In genomic region chr3:23944007-23944760, GRCh38 we compare ENCODE assay signal across 7 cellular contexts. TPM values are rescaled to one million over a fixed set of nuclear protein-coding genes. Genes with fewer than 3 reads are reported as not detected.
DNase-seq lines count a peak whose midpoint lies in the region; ATAC-seq, FAIRE-seq and TF ChIP-seq lines count a peak whose summit lies in the region.

No MANE protein-coding gene starts in this region.

- no peaks in the 10 kb centered on the region for H3K27me3 ChIP-seq in fibroblast of lung (ENCODE audit: control insufficient read depth, insufficient read depth, low read length)

- FAIRE-seq in GM19239 (lab: Jason Lieb, UNC), result peak; percentile 67

- H3K27ac ChIP-seq in RWPE1 (peak overlapping the region; percentile 94), fibroblast of lung (ENCODE audit: insufficient read depth, low read length) (no peak overlapping the region)

- POLR2A ChIA-PET in RWPE1 (lab: Yijun Ruan, JAX; ENCODE audit: low non-redundant PET), result interaction anchor here (1.0 kb wide), 1 partner anchor 27 kb away, joined by 3 read pairs; the partner anchor contains the start of genes NKIRAS1 and RPL15

- peaks cover 17% of the 10 kb centered on the region for H3K79me2 ChIP-seq in fibroblast of lung (ENCODE audit: control insufficient read depth, insufficient read depth, low read length)

- TF ChIP-seq CTCF in RWPE1 (conservative IDR thresholded peaks at IDR 0.05; ENCODE audit: low read depth) (no peak), fibroblast of lung (conservative IDR thresholded peaks at IDR 0.05 in 1 of 2, IDR thresholded peaks at IDR 0.05 in 1 of 2; ENCODE audit: low read depth in 1 of 2, low read length in 2 of 2) (no peak)

- H4K20me1 ChIP-seq in fibroblast of lung (ENCODE audit: control insufficient read depth, extremely low read depth, insufficient read depth, low read length), result no peaks in the 10 kb centered on the region

- H2AFZ ChIP-seq in fibroblast of lung (ENCODE audit: low read length), result no peak overlapping the region

- H3K4me2 ChIP-seq in fibroblast of lung (ENCODE audit: extremely low read depth, insufficient read depth, low read length), result peak overlapping the region; percentile 85

- no peak for ATAC-seq in left lobe of liver

- H3K9ac ChIP-seq in fibroblast of lung (ENCODE audit: insufficient read depth, low read length), result peak overlapping the region; percentile 79

- no peak for DNase-seq in GM19239 (ENCODE audit: insufficient read length, low spot score)
- DNase-seq in RWPE1 (ENCODE audit: low spot score), result no peak
- DNase-seq in fibroblast of lung (ENCODE audit: low read depth in 2 of 2), result no peak
- DNase-seq in skeletal muscle cell (ENCODE audit: low read depth), result no peak
- no peak for DNase-seq in kidney glomerular epithelial cell (lab: John Stamatoyannopoulos, UW)
- no peak for DNase-seq in left lobe of liver (ENCODE audit: low spot score)
- DNase-seq in effector CD4-positive, alpha-beta T cell, result no peak

- CTCF ChIA-PET in RWPE1 (lab: Yijun Ruan, JAX), result no interaction called here

- H3K4me3 ChIP-seq in fibroblast of lung (replicated peaks in 1 of 4; ENCODE audit: control extremely low read depth in 1 of 4, insufficient read depth in 1 of 4, low read depth in 3 of 4, low read length in 4 of 4) (peak overlapping the region; percentile 49 to 73 (median 68)), skeletal muscle cell (ENCODE audit: low read depth, low read length) (peak overlapping the region; percentile 78)

- H3K36me3 ChIP-seq in fibroblast of lung (ENCODE audit: control insufficient read depth, insufficient read depth, low read length), result no peaks in the 10 kb centered on the region

- no peaks in the 10 kb centered on the region for H3K9me3 ChIP-seq in fibroblast of lung (ENCODE audit: control insufficient read depth, insufficient read depth, low read depth, low read length)

- peaks cover 7% of the 10 kb centered on the region for H3K4me1 ChIP-seq in fibroblast of lung (ENCODE audit: control insufficient read depth, extremely low read depth, insufficient read depth, low read length)

RNA-seq across cellular contexts. Expression of gene NR1D2, which starts 0.9 kb away (rescaled TPM):
- total RNA-seq in fibroblast of lung (55.7 and 85.2 TPM in 2 replicates), left lobe of liver (20.1 TPM)
- 27.7 and 41.5 TPM in 2 replicates for polyA plus RNA-seq in fibroblast of lung
- 20.1 and 28.0 TPM in 2 replicates for polyA plus RNA-seq in fibroblast of lung (2012)
- 7.0 and 9.1 TPM in 2 replicates for polyA minus RNA-seq in fibroblast of lung (ENCODE audit: low replicate concordance)

RNA-seq across cellular contexts. Expression of gene RPL15, which starts 27.3 kb away (rescaled TPM):
- total RNA-seq in fibroblast of lung, result 1,860 and 3,172 TPM in 2 replicates
- polyA plus RNA-seq in fibroblast of lung, result 3,646 and 3,720 TPM in 2 replicates
- polyA plus RNA-seq in fibroblast of lung (2012), result 2,674 and 3,021 TPM in 2 replicates
- polyA minus RNA-seq in fibroblast of lung (ENCODE audit: low replicate concordance), result 893 and 1,136 TPM in 2 replicates
- total RNA-seq in left lobe of liver, result 532 TPM

RNA-seq across cellular contexts. Expression of gene NKIRAS1, which starts 27.4 kb away (rescaled TPM):
- total RNA-seq in fibroblast of lung (17.8 and 18.2 TPM in 2 replicates), left lobe of liver (7.2 TPM)
- polyA plus RNA-seq in fibroblast of lung, result 13.6 and 15.8 TPM in 2 replicates
- polyA plus RNA-seq in fibroblast of lung (2012), result 9.4 and 9.9 TPM in 2 replicates
- 3.6 TPM in 1 of 2 replicates, not detected in the other for polyA minus RNA-seq in fibroblast of lung (ENCODE audit: low replicate concordance)
